18 cellular contexts compared by ENCODE assay signal in the genomic region with DNA sequence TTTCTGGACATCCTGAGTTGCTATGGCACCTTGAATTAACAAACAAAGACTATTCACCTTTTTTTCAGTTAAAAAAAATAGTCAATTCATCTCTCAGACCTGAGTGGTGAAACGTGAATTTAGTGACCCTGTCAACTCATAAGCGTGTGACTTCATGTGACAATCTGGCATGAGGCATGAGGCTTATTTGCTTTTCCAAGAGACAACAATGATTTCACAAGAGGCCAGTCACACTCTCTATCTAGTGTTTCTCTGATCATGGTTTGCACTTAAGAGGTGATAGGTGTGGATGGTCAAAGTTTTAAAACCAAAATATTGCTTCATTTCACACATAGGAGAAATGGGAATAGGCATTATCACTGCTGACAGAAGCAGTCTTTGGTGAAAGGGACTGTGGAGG.
"Had no signal": no experiment of that assay in that cellular context is flagged by ENCODE, and none has a peak within 500 bp of the region (broad histone marks: within the 10 kb centered on the region; RNA-seq: fewer than 3 reads in every experiment).

No MANE protein-coding gene starts in this region.

- H3K27me3 ChIP-seq: breast epithelium, spleen, transverse colon had no signal

- H3K9me3 ChIP-seq: breast epithelium, mucosa of descending colon, transverse colon had no signal

- ATAC-seq: activated T-cell treated with anti-CD3 and anti-CD28 coated beads, Interleukin-2, amount 50 U/mL, for 4 hours; mucosa of descending colon; natural killer cell; sciatic nerve; stimulated activated naive B cell treated with anti-CD40 and anti-IgM and Interleukin-4, amounts not matched to agents 10 μg/mL and 1 μg/mL and 100 μg/mL, for 72 hours had no signal

- H3K27ac ChIP-seq: breast epithelium, spleen, transverse colon, VCaP had no signal

- H3K36me3 ChIP-seq: breast epithelium, spleen, transverse colon had no signal

- H3K4me3 ChIP-seq: breast epithelium, lung, mucosa of descending colon, spleen, transverse colon had no signal

- DNase-seq: activated CD4-positive, alpha-beta memory T cell treated with anti-CD3 and anti-CD28 coated beads for 36 hours; activated effector memory CD4-positive, alpha-beta T cell treated with anti-CD3 and anti-CD28 coated beads, Interleukin-2, amount 50 U/mL, for 16 hours; activated T-cell treated with anti-CD3 and anti-CD28 coated beads, Interleukin-2, amount 50 U/mL, for 4 hours; amygdala; dermis blood vessel endothelial cell; erythroblast; hippocampal formation; kidney glomerular epithelial cell; mucosa of descending colon; natural killer cell; spleen; stimulated activated CD4-positive, alpha-beta T cell treated with anti-CD3 and anti-CD28 coated beads, Interleukin-2, amount 100 ng/mL, for 24 hours; stimulated activated naive B cell treated with anti-CD40 and anti-IgM and Interleukin-4, amounts not matched to agents 10 μg/mL and 1 μg/mL and 100 μg/mL, for 72 hours; transverse colon had no signal

- H3K4me1 ChIP-seq: breast epithelium, spleen, transverse colon had no signal
